ENCODE assay signal across 17 cellular contexts in genomic region chr15:60859996-60860494, GRCh38.
DNase-seq lines count a peak whose midpoint lies in the region; ATAC-seq and TF ChIP-seq lines count a peak whose summit lies in the region.
"Had no signal": no experiment of that assay in that cellular context is flagged by ENCODE, and none has a peak within 500 bp of the region (broad histone marks: within the 10 kb centered on the region; RNA-seq: fewer than 3 reads in every experiment).

No MANE protein-coding gene starts in this region.

- H3K4me3 Mint-ChIP-seq in activated CD8-positive, alpha-beta T cell treated with anti-CD3 and anti-CD28 coated beads for 36 hours, result no peak overlapping the region
- H3K4me3 Mint-ChIP-seq in activated CD8-positive, alpha-beta T cell treated with anti-CD3 and anti-CD28 coated beads, Interleukin-2, amount 10 ng/mL, durations not matched to agents 7 days and 5 days, result no peak overlapping the region
- peak overlapping the region; percentile 70 to 85 (median 76) for H3K4me3 Mint-ChIP-seq in immature natural killer cell
- H3K4me3 Mint-ChIP-seq: nephron progenitor cell, type B pancreatic cell had no signal

- POLR2A ChIA-PET in activated CD8-positive, alpha-beta T cell treated with anti-CD3 and anti-CD28 coated beads for 36 hours (lab: Charles Lee), result interaction anchor here (1.0 to 1.6 kb wide), 2 partner anchors 139 to 462 kb away, joined by 3 to 4 read pairs; partner anchors contain the start of gene ANXA2
- POLR2A ChIA-PET in activated CD8-positive, alpha-beta T cell treated with anti-CD3 and anti-CD28 coated beads, Interleukin-2, amount 10 ng/mL, durations not matched to agents 7 days and 5 days (lab: Charles Lee), result no interaction called here

- no peak for DNase-seq in activated CD8-positive, alpha-beta T cell treated with anti-CD3 and anti-CD28 coated beads for 36 hours
- DNase-seq in activated CD8-positive, alpha-beta T cell treated with anti-CD3 and anti-CD28 coated beads, Interleukin-2, amount 10 ng/mL, durations not matched to agents 7 days and 5 days, result no peak
- peak; percentile 18 for DNase-seq in amniotic stem cell (lab: John Stamatoyannopoulos, UW)
- peak; percentile 48 to 61 (median 55) for DNase-seq in immature natural killer cell
- DNase-seq in stromal cell of bone marrow (ENCODE audit: low read depth), result peak; percentile 82
- DNase-seq in KG1 (lab: John Stamatoyannopoulos, UW), result no peak
- DNase-seq in DMS 273 treated with DMSO at 0.1 percent for 48 hours (lab: John Stamatoyannopoulos, UW), result no peak
- no peak for DNase-seq in GM13976 (ENCODE audit: low spot score)
- DNase-seq: activated naive CD4-positive, alpha-beta T cell; Calu3; cerebellar nuclear complex; NCI-H1436; NCI-H446 treated with DMSO at 0.1 percent for 48 hours; nephron progenitor cell; PC-3; right cardiac atrium had no signal

- CTCF ChIA-PET in activated CD8-positive, alpha-beta T cell treated with anti-CD3 and anti-CD28 coated beads for 36 hours (lab: Charles Lee), result no interaction called here
- CTCF ChIA-PET in activated CD8-positive, alpha-beta T cell treated with anti-CD3 and anti-CD28 coated beads, Interleukin-2, amount 10 ng/mL, durations not matched to agents 7 days and 5 days (lab: Charles Lee), result no interaction called here

- no peaks in the 10 kb centered on the region for H3K9me3 Mint-ChIP-seq in activated CD8-positive, alpha-beta T cell treated with anti-CD3 and anti-CD28 coated beads for 36 hours
- no peaks in the 10 kb centered on the region for H3K9me3 Mint-ChIP-seq in activated CD8-positive, alpha-beta T cell treated with anti-CD3 and anti-CD28 coated beads, Interleukin-2, amount 10 ng/mL, durations not matched to agents 7 days and 5 days (ENCODE audit: insufficient read depth)
- no peaks in the 10 kb centered on the region for H3K9me3 Mint-ChIP-seq in immature natural killer cell
- H3K9me3 Mint-ChIP-seq: nephron progenitor cell, type B pancreatic cell had no signal

- in situ Hi-C loops in GM13976 (cut with MboI; ENCODE audit: low sequenced_read_pairs, unreplicated experiment), result no loop called here

- peak; percentile 25 for ATAC-seq in activated CD8-positive, alpha-beta T cell treated with anti-CD3 and anti-CD28 coated beads for 36 hours
- no peak for ATAC-seq in activated CD8-positive, alpha-beta T cell treated with anti-CD3 and anti-CD28 coated beads, Interleukin-2, amount 10 ng/mL, durations not matched to agents 7 days and 5 days
- ATAC-seq: PC-3, right cardiac atrium had no signal

- no peak for TF ChIP-seq CTCF in activated CD8-positive, alpha-beta T cell treated with anti-CD3 and anti-CD28 coated beads for 36 hours (IDR thresholded peaks at IDR 0.05)
- no peak for TF ChIP-seq CTCF in GM13976 (IDR thresholded peaks at IDR 0.05; ENCODE audit: borderline replicate concordance, control extremely low read depth, extremely low read depth, insufficient read depth, missing control alignments)

- H3K36me3 Mint-ChIP-seq in activated CD8-positive, alpha-beta T cell treated with anti-CD3 and anti-CD28 coated beads for 36 hours (ENCODE audit: low read depth), result no peaks in the 10 kb centered on the region
- no peaks in the 10 kb centered on the region for H3K36me3 Mint-ChIP-seq in activated CD8-positive, alpha-beta T cell treated with anti-CD3 and anti-CD28 coated beads, Interleukin-2, amount 10 ng/mL, durations not matched to agents 7 days and 5 days (ENCODE audit: low read depth)
- H3K36me3 Mint-ChIP-seq in immature natural killer cell, result no peaks in the 10 kb centered on the region
- H3K36me3 Mint-ChIP-seq: type B pancreatic cell had no signal

- H3K27me3 Mint-ChIP-seq in activated CD8-positive, alpha-beta T cell treated with anti-CD3 and anti-CD28 coated beads for 36 hours, result no peaks in the 10 kb centered on the region
- peaks cover 8% of the 10 kb centered on the region for H3K27me3 Mint-ChIP-seq in activated CD8-positive, alpha-beta T cell treated with anti-CD3 and anti-CD28 coated beads, Interleukin-2, amount 10 ng/mL, durations not matched to agents 7 days and 5 days (ENCODE audit: low read depth)
- H3K27me3 Mint-ChIP-seq in immature natural killer cell (ENCODE audit: low read depth in 3 of 3), result peaks cover 0 to 7% (median 0%) of the 10 kb centered on the region in 3 donors

- no peak overlapping the region for H3K27ac Mint-ChIP-seq in activated CD8-positive, alpha-beta T cell treated with anti-CD3 and anti-CD28 coated beads for 36 hours
- no peak overlapping the region for H3K27ac Mint-ChIP-seq in activated CD8-positive, alpha-beta T cell treated with anti-CD3 and anti-CD28 coated beads, Interleukin-2, amount 10 ng/mL, durations not matched to agents 7 days and 5 days
- peak overlapping the region; percentile 64 to 84 (median 75) for H3K27ac Mint-ChIP-seq in immature natural killer cell
- H3K27ac Mint-ChIP-seq: nephron progenitor cell, type B pancreatic cell had no signal

- peaks cover 30% of the 10 kb centered on the region for H3K4me1 Mint-ChIP-seq in activated CD8-positive, alpha-beta T cell treated with anti-CD3 and anti-CD28 coated beads for 36 hours (ENCODE audit: low read depth)
- no peaks in the 10 kb centered on the region for H3K4me1 Mint-ChIP-seq in activated CD8-positive, alpha-beta T cell treated with anti-CD3 and anti-CD28 coated beads, Interleukin-2, amount 10 ng/mL, durations not matched to agents 7 days and 5 days (ENCODE audit: low read depth)
- peaks cover 46 to 61% of the 10 kb centered on the region in 2 donors for H3K4me1 Mint-ChIP-seq in immature natural killer cell

- intact Hi-C loops in activated CD8-positive, alpha-beta T cell treated with anti-CD3 and anti-CD28 coated beads for 36 hours (cut with micrococcal nuclease), result no loop called here

Comparison
In these comparisons a context has a peak if more than half of its experiments do, and no peak if none do; other contexts are left out.
1. DNase-seq: peak in amniotic stem cell (single experiment), immature natural killer cell (3 of 3) and stromal cell of bone marrow (single experiment); none in activated CD8-positive, alpha-beta T cell treated with anti-CD3 and anti-CD28 coated beads for 36 hours (single experiment), activated CD8-positive, alpha-beta T cell treated with anti-CD3 and anti-CD28 coated beads, Interleukin-2, amount 10 ng/mL, durations not matched to agents 7 days and 5 days (single experiment), KG1 (single experiment), DMS 273 treated with DMSO at 0.1 percent for 48 hours (single experiment) and GM13976 (single experiment).
2. H3K27ac Mint-ChIP-seq: peak in immature natural killer cell (6 of 6); none in activated CD8-positive, alpha-beta T cell treated with anti-CD3 and anti-CD28 coated beads for 36 hours (single experiment) and activated CD8-positive, alpha-beta T cell treated with anti-CD3 and anti-CD28 coated beads, Interleukin-2, amount 10 ng/mL, durations not matched to agents 7 days and 5 days (single experiment).
3. H3K4me3 Mint-ChIP-seq: peak in immature natural killer cell (5 of 5); none in activated CD8-positive, alpha-beta T cell treated with anti-CD3 and anti-CD28 coated beads for 36 hours (single experiment) and activated CD8-positive, alpha-beta T cell treated with anti-CD3 and anti-CD28 coated beads, Interleukin-2, amount 10 ng/mL, durations not matched to agents 7 days and 5 days (single experiment).